ENCODE assay signal across 1 cellular context in the genomic region with DNA sequence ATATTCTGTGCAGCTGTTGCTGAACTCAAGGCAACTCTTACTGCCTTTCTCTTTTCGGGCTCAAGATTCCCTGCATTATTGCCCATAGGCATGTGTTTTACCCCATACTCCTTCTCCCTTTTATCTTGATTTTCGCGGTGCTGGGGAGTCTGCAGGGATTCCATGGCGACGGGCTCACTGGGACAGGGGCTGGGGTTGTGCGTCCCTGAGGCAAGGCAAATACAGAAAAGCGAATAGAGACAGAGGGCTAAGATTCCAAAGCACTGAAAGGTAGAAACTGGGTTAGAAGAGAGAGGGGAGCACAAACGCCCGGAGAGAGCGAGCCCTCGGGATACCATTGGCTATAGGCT.
TF ChIP-seq lines count a peak whose summit lies in the region.

No MANE protein-coding gene starts in this region.

TF ChIP-seq in K562, 482 proteins besides CTCF, POLR2A, EP300 and RAD21:
- peak; percentile 42 for TF ChIP-seq SAP30 (IDR thresholded peaks at IDR 0.05; ENCODE audit: borderline replicate concordance, insufficient read depth, low read depth, low read length, poor library complexity, severe bottlenecking)
- no peak for TF ChIP-seq SIX5 (IDR thresholded peaks at IDR 0.05; ENCODE audit: borderline replicate concordance in 1 of 2, insufficient read depth in 1 of 2, low read depth in 1 of 2, low read length in 2 of 2)
- peak; percentile 38 for TF ChIP-seq NFYB (IDR thresholded peaks at IDR 0.05; ENCODE audit: extremely low read depth, insufficient read length)
- 0 out of 2 replicates have a peak, but pooled peaks have one; percentile 15 for TF ChIP-seq HDAC2 (IDR thresholded peaks at IDR 0.05)
- TF ChIP-seq TAF9B (IDR thresholded peaks at IDR 0.05; ENCODE audit: partially characterized antibody): no peak
- TF ChIP-seq KDM2B (CRISPR knock-in tag; IDR thresholded peaks at IDR 0.05): no peak
- TF ChIP-seq NCOA2 (IDR thresholded peaks at IDR 0.05; ENCODE audit: partially characterized antibody in 2 of 2): no peak
- TF ChIP-seq NKRF (IDR thresholded peaks at IDR 0.05; ENCODE audit: borderline replicate concordance): peak; percentile 80
- TF ChIP-seq TARDBP (IDR thresholded peaks at IDR 0.05): 0 out of 2 replicates have a peak, but pooled peaks have one; percentile 25
- TF ChIP-seq ZNF444 (CRISPR knock-in tag; IDR thresholded peaks at IDR 0.05): 0 out of 2 replicates have a peak, but pooled peaks have one; percentile 10
- TF ChIP-seq HDAC1 (IDR thresholded peaks at IDR 0.05): 0 out of 4 replicates have a peak, but pooled peaks of 1 of the 2 experiments have one; percentile 16
